ENCODE assay signal across 2 cellular contexts in the genomic region with DNA sequence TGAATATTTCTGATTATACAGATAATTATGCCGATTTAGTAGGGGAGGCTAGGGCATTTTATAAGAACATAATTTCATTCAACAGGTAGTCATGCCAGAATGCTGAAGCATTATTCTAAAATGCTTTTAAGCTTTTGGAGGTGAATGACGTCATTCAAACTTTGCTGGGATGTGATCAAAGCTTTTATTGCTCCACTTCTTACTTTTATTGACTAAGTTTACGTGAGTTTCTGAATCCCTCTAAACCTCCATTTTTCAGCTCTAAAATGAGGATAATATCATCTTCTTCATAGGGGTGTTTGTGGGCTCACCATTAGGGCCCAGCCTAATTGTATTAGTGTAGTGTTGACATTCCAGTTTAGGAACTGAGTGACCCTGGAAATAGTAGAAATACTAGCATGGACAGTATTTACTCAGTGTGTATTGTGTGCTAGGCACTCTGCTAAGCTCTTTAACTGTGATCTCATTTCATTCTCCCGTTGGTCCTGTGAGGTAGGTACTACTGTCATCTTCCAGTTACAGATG.
TF ChIP-seq lines count a peak whose summit lies in the region.

No MANE protein-coding gene starts in this region.

TF ChIP-seq in GM23338, 12 proteins besides CTCF, POLR2A, EP300 and RAD21 (continues in another document):
- no peak for TF ChIP-seq REST (IDR thresholded peaks at IDR 0.05; ENCODE audit: unreplicated experiment)
- no peak for TF ChIP-seq NANOG (IDR thresholded peaks at IDR 0.05; ENCODE audit: borderline replicate concordance)
- TF ChIP-seq POLR2AphosphoS5 (IDR thresholded peaks at IDR 0.05; ENCODE audit: low read depth) = no peak
- TF ChIP-seq STAT1 (IDR thresholded peaks at IDR 0.05; ENCODE audit: unreplicated experiment) = no peak
- TF ChIP-seq, protein P1, sequence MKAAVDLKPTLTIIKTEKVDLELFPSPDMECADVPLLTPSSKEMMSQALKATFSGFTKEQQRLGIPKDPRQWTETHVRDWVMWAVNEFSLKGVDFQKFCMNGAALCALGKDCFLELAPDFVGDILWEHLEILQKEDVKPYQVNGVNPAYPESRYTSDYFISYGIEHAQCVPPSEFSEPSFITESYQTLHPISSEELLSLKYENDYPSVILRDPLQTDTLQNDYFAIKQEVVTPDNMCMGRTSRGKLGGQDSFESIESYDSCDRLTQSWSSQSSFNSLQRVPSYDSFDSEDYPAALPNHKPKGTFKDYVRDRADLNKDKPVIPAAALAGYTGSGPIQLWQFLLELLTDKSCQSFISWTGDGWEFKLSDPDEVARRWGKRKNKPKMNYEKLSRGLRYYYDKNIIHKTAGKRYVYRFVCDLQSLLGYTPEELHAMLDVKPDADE (IDR thresholded peaks at IDR 0.05) = no peak
- TF ChIP-seq ZNF114 (CRISPR knock-in tag; IDR thresholded peaks at IDR 0.05) = no peak
- no peak for TF ChIP-seq EZH2 (IDR thresholded peaks at IDR 0.05; ENCODE audit: low read depth, unreplicated experiment)
- TF ChIP-seq JUNB (IDR thresholded peaks at IDR 0.05; ENCODE audit: unreplicated experiment) = no peak
- TF ChIP-seq CREB1 (CRISPR knock-in tag; IDR thresholded peaks at IDR 0.05; ENCODE audit: low read depth) = no peak

TF ChIP-seq in K562, 482 proteins besides CTCF, POLR2A, EP300 and RAD21 (continued from another document):
- TF ChIP-seq, protein P2, sequence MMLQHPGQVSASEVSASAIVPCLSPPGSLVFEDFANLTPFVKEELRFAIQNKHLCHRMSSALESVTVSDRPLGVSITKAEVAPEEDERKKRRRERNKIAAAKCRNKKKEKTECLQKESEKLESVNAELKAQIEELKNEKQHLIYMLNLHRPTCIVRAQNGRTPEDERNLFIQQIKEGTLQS (IDR thresholded peaks at IDR 0.05) = peak; percentile 79
- TF ChIP-seq, protein P2 (CRISPR knock-in tag; conservative IDR thresholded peaks at IDR 0.05) = no peak
